In genomic region chr6:31403283-31403989, GRCh38 we compare ENCODE assay signal across 8 cellular contexts.
A peak's percentile ranks its signal among the peaks of the same experiment; 100 is the strongest.
DNase-seq lines count a peak whose midpoint lies in the region; ATAC-seq and TF ChIP-seq lines count a peak whose summit lies in the region.

MICA (plus strand) TSS chr6:31403595; CDS start chr6:31403633, 38 bp downstream.

- TF ChIP-seq CTCF in WI38 (IDR thresholded peaks at IDR 0.05; ENCODE audit: low read depth, low read length), result no peak
- no peak for TF ChIP-seq CTCF in cardiac fibroblast (IDR thresholded peaks at IDR 0.05; ENCODE audit: low read depth, low read length)

- TF ChIP-seq RAD21 in Ishikawa (IDR thresholded peaks at IDR 0.05; ENCODE audit: low read depth), result no peak

- TF ChIP-seq EP300 in Ishikawa (IDR thresholded peaks at IDR 0.05; ENCODE audit: borderline replicate concordance), result no peak

- H3K4me3 ChIP-seq in WI38 (ENCODE audit: low read depth, low read length) (peak within 1 kb of the TSS; percentile 79), cardiac fibroblast (replicated peaks in 1 of 2; ENCODE audit: low read depth in 2 of 2, low read length in 2 of 2) (peak within 1 kb of the TSS; percentile 80 to 86), skin epidermis (peak within 1 kb of the TSS; percentile 51 to 77 (median 57))

- ATAC-seq in GM19467 (IDR thresholded peaks at IDR 0.05; ENCODE audit: unreplicated experiment), result peak; percentile 43

- DNase-seq in C1 segment of cervical spinal cord (lab: John Stamatoyannopoulos, UW) (peak in 12 of 14 donors; percentile 14 to 86 (median 64)), cardiac fibroblast (ENCODE audit: low read depth in 2 of 2) (peak; percentile 85 to 89), iPS-NIHi7 (ENCODE audit: extremely low spot score) (peak; percentile 97), NCI-H1092 treated with DMSO at 0.1 percent for 48 hours (lab: John Stamatoyannopoulos, UW) (no peak)

- H3K27ac ChIP-seq in skin epidermis, result peak within 1 kb of the TSS; percentile 28 to 99 (median 74)

TF ChIP-seq in Ishikawa, 13 proteins besides CTCF, POLR2A, EP300 and RAD21:
- TF ChIP-seq ZBTB7A (IDR thresholded peaks at IDR 0.05; ENCODE audit: low read depth) (peak; percentile 81; the same call in 1 of the 2 replicates), NFIC (IDR thresholded peaks at IDR 0.05) (peak; percentile 10; the same call in 1 of the 2 replicates), TAF1 (IDR thresholded peaks at IDR 0.05; ENCODE audit: low read depth) (no peak; the same call in 1 of the 2 replicates), YY1 (IDR thresholded peaks at IDR 0.05; ENCODE audit: low read depth) (no peak), MAX (IDR thresholded peaks at IDR 0.05) (peak; percentile 92), TCF12 (IDR thresholded peaks at IDR 0.05; ENCODE audit: low read depth) (peak; percentile 35; the same call in 1 of the 2 replicates), EGR1 (IDR thresholded peaks at IDR 0.05) (0 out of 2 replicates have a peak, but pooled peaks have one; percentile 8), USF1 (IDR thresholded peaks at IDR 0.05) (peak; percentile 79)
